2 cellular contexts compared by ENCODE assay signal in the genomic region with DNA sequence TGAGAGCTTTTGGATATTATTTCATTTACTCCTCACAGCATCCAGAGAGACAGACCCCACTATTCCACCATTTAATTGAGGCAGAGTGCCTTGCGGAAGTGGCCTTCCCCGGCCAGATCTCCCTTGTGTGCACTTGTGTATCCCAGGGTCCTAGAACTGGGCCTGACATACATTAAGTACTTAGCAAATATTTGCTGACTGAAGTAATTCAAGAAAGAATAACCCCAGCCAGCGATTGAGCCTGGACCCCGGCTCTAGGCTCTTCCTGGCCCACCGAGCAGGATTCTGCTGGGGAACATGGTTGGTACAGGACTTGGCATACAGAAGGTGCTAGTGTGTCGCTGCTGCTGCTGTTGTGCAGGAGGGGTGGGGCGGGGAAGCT.
TF ChIP-seq lines count a peak whose summit lies in the region.

No MANE protein-coding gene starts in this region.

TF ChIP-seq in GM23338, 12 proteins besides CTCF, POLR2A, EP300 and RAD21 (continues in another document):
- TF ChIP-seq ZNF114 (CRISPR knock-in tag; IDR thresholded peaks at IDR 0.05) (no peak), EZH2phosphoT487 (IDR thresholded peaks at IDR 0.05; ENCODE audit: unreplicated experiment) (no peak), JUNB (IDR thresholded peaks at IDR 0.05; ENCODE audit: unreplicated experiment) (no peak), NANOG (IDR thresholded peaks at IDR 0.05; ENCODE audit: borderline replicate concordance) (no peak), ZNF331 (CRISPR knock-in tag; IDR thresholded peaks at IDR 0.05; ENCODE audit: low read depth) (no peak), STAT1 (IDR thresholded peaks at IDR 0.05; ENCODE audit: unreplicated experiment) (no peak), POLR2AphosphoS5 (IDR thresholded peaks at IDR 0.05; ENCODE audit: low read depth) (no peak)
- TF ChIP-seq, protein P1, sequence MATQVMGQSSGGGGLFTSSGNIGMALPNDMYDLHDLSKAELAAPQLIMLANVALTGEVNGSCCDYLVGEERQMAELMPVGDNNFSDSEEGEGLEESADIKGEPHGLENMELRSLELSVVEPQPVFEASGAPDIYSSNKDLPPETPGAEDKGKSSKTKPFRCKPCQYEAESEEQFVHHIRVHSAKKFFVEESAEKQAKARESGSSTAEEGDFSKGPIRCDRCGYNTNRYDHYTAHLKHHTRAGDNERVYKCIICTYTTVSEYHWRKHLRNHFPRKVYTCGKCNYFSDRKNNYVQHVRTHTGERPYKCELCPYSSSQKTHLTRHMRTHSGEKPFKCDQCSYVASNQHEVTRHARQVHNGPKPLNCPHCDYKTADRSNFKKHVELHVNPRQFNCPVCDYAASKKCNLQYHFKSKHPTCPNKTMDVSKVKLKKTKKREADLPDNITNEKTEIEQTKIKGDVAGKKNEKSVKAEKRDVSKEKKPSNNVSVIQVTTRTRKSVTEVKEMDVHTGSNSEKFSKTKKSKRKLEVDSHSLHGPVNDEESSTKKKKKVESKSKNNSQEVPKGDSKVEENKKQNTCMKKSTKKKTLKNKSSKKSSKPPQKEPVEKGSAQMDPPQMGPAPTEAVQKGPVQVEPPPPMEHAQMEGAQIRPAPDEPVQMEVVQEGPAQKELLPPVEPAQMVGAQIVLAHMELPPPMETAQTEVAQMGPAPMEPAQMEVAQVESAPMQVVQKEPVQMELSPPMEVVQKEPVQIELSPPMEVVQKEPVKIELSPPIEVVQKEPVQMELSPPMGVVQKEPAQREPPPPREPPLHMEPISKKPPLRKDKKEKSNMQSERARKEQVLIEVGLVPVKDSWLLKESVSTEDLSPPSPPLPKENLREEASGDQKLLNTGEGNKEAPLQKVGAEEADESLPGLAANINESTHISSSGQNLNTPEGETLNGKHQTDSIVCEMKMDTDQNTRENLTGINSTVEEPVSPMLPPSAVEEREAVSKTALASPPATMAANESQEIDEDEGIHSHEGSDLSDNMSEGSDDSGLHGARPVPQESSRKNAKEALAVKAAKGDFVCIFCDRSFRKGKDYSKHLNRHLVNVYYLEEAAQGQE (IDR thresholded peaks at IDR 0.05; ENCODE audit: unreplicated experiment): no peak
- TF ChIP-seq, protein P2, sequence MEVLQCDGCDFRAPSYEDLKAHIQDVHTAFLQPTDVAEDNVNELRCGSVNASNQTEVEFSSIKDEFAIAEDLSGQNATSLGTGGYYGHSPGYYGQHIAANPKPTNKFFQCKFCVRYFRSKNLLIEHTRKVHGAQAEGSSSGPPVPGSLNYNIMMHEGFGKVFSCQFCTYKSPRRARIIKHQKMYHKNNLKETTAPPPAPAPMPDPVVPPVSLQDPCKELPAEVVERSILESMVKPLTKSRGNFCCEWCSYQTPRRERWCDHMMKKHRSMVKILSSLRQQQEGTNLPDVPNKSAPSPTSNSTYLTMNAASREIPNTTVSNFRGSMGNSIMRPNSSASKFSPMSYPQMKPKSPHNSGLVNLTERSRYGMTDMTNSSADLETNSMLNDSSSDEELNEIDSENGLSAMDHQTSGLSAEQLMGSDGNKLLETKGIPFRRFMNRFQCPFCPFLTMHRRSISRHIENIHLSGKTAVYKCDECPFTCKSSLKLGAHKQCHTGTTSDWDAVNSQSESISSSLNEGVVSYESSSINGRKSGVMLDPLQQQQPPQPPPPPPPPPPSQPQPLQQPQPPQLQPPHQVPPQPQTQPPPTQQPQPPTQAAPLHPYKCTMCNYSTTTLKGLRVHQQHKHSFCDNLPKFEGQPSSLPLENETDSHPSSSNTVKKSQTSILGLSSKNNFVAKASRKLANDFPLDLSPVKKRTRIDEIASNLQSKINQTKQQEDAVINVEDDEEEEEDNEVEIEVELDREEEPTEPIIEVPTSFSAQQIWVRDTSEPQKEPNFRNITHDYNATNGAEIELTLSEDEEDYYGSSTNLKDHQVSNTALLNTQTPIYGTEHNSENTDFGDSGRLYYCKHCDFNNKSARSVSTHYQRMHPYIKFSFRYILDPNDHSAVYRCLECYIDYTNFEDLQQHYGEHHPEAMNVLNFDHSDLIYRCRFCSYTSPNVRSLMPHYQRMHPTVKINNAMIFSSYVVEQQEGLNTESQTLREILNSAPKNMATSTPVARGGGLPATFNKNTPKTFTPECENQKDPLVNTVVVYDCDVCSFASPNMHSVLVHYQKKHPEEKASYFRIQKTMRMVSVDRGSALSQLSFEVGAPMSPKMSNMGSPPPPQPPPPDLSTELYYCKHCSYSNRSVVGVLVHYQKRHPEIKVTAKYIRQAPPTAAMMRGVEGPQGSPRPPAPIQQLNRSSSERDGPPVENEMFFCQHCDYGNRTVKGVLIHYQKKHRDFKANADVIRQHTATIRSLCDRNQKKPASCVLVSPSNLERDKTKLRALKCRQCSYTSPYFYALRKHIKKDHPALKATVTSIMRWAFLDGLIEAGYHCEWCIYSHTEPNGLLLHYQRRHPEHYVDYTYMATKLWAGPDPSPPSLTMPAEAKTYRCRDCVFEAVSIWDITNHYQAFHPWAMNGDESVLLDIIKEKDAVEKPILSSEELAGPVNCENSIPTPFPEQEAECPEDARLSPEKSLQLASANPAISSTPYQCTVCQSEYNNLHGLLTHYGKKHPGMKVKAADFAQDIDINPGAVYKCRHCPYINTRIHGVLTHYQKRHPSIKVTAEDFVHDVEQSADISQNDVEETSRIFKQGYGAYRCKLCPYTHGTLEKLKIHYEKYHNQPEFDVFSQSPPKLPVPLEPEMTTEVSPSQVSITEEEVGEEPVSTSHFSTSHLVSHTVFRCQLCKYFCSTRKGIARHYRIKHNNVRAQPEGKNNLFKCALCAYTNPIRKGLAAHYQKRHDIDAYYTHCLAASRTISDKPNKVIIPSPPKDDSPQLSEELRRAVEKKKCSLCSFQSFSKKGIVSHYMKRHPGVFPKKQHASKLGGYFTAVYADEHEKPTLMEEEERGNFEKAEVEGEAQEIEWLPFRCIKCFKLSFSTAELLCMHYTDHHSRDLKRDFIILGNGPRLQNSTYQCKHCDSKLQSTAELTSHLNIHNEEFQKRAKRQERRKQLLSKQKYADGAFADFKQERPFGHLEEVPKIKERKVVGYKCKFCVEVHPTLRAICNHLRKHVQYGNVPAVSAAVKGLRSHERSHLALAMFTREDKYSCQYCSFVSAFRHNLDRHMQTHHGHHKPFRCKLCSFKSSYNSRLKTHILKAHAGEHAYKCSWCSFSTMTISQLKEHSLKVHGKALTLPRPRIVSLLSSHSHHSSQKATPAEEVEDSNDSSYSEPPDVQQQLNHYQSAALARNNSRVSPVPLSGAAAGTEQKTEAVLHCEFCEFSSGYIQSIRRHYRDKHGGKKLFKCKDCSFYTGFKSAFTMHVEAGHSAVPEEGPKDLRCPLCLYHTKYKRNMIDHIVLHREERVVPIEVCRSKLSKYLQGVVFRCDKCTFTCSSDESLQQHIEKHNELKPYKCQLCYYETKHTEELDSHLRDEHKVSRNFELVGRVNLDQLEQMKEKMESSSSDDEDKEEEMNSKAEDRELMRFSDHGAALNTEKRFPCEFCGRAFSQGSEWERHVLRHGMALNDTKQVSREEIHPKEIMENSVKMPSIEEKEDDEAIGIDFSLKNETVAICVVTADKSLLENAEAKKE (CRISPR knock-in tag; IDR thresholded peaks at IDR 0.05): no peak
- TF ChIP-seq, protein P3, sequence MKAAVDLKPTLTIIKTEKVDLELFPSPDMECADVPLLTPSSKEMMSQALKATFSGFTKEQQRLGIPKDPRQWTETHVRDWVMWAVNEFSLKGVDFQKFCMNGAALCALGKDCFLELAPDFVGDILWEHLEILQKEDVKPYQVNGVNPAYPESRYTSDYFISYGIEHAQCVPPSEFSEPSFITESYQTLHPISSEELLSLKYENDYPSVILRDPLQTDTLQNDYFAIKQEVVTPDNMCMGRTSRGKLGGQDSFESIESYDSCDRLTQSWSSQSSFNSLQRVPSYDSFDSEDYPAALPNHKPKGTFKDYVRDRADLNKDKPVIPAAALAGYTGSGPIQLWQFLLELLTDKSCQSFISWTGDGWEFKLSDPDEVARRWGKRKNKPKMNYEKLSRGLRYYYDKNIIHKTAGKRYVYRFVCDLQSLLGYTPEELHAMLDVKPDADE (IDR thresholded peaks at IDR 0.05): no peak

TF ChIP-seq in IMR-90, 13 proteins besides CTCF, POLR2A, EP300 and RAD21:
- TF ChIP-seq, protein P4, sequence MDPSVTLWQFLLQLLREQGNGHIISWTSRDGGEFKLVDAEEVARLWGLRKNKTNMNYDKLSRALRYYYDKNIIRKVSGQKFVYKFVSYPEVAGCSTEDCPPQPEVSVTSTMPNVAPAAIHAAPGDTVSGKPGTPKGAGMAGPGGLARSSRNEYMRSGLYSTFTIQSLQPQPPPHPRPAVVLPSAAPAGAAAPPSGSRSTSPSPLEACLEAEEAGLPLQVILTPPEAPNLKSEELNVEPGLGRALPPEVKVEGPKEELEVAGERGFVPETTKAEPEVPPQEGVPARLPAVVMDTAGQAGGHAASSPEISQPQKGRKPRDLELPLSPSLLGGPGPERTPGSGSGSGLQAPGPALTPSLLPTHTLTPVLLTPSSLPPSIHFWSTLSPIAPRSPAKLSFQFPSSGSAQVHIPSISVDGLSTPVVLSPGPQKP (IDR thresholded peaks at IDR 0.05; ENCODE audit: borderline replicate concordance, low read depth, low read length): no peak
- peak; percentile 38; the same call in 1 of the 2 replicates for TF ChIP-seq MAFK (IDR thresholded peaks at IDR 0.05; ENCODE audit: low read depth, low read length)
